Comparison of ENCODE assay signal across 8 cellular contexts in genomic region chr7:16431646-16432424, GRCh38. TPM values are rescaled to one million over a fixed set of nuclear protein-coding genes. Genes with fewer than 3 reads are reported as not detected.
DNase-seq lines count a peak whose midpoint lies in the region; ATAC-seq, FAIRE-seq and TF ChIP-seq lines count a peak whose summit lies in the region.

No MANE protein-coding gene starts in this region.

- peak; percentile 4 for TF ChIP-seq CTCF in astrocyte of the cerebellum (IDR thresholded peaks at IDR 0.05; ENCODE audit: low read depth, low read length, missing control alignments)

- peak; percentile 68 for ATAC-seq in Right ventricle myocardium inferior

- FAIRE-seq in islet of Langerhans (lab: Jason Lieb, UNC), result peak; percentile 13

- intact Hi-C loops in Right ventricle myocardium inferior (cut with DNase I), result loop anchor here (2.0 to 10.0 kb wide), 2 partner anchors 133 to 483 kb away; no protein-coding TSS in a partner anchor
- intact Hi-C loops in cardiac septum (cut with DNase I), result loop anchor here (5.0 kb wide), 1 partner anchor 130 kb away; no protein-coding TSS in a partner anchor

- in situ Hi-C loops in astrocyte of the cerebellum (cut with HindIII; ENCODE audit: low sequenced_read_pairs), result no loop called here

- H3K4me3 ChIP-seq in astrocyte of the cerebellum (ENCODE audit: low read depth, low read length), result no peak overlapping the region

- DNase-seq in Right ventricle myocardium inferior (ENCODE audit: missing footprints) (no peak), cardiac septum (ENCODE audit: low spot score) (no peak), HCEC 1CT (peak; percentile 51), NCI-H1417 treated with DMSO at 0.1 percent for 48 hours (lab: John Stamatoyannopoulos, UW) (peak; percentile 3), astrocyte of the cerebellum (ENCODE audit: low read depth) (no peak), cerebellar nuclear complex (lab: John Stamatoyannopoulos, UW) (no peak), NCI-H774 (lab: John Stamatoyannopoulos, UW) (no peak)

RNA-seq across cellular contexts. Expression of gene CRPPA, which starts 10.5 kb away (rescaled TPM):
- total RNA-seq in Right ventricle myocardium inferior, result 7.1 TPM
- total RNA-seq in cardiac septum, result 7.3 TPM

RNA-seq across cellular contexts. Expression of gene SOSTDC1, which starts 33.7 kb away (rescaled TPM):
- total RNA-seq in Right ventricle myocardium inferior (1.0 TPM), cardiac septum (not detected)

Comparison
In these comparisons a context has a peak if more than half of its experiments do, and no peak if none do; other contexts are left out.
1. DNase-seq: peak in HCEC 1CT (single experiment) and NCI-H1417 treated with DMSO at 0.1 percent for 48 hours (single experiment); none in Right ventricle myocardium inferior (single experiment), cardiac septum (single experiment), astrocyte of the cerebellum (single experiment), cerebellar nuclear complex (0 of 2) and NCI-H774 (single experiment).